1 cellular context compared by ENCODE assay signal in genomic region chr17:77476006-77476405, GRCh38.
TF ChIP-seq lines count a peak whose summit lies in the region.

No MANE protein-coding gene starts in this region.

TF ChIP-seq in GM23338, 12 proteins besides CTCF, POLR2A, EP300 and RAD21 (continued from another document):
- TF ChIP-seq ZNF462 (CRISPR knock-in tag; IDR thresholded peaks at IDR 0.05) (no peak), REST (IDR thresholded peaks at IDR 0.05; ENCODE audit: unreplicated experiment) (no peak), JUNB (IDR thresholded peaks at IDR 0.05; ENCODE audit: unreplicated experiment) (no peak)
